In genomic region chr5:113040672-113041071, GRCh38 we compare ENCODE assay signal across 1 cellular context.
A peak's percentile ranks its signal among the peaks of the same experiment; 100 is the strongest.
TF ChIP-seq lines count a peak whose summit lies in the region.

No MANE protein-coding gene starts in this region.

TF ChIP-seq in HepG2, 621 proteins besides CTCF, POLR2A, EP300 and RAD21 (continued from another document):
- peak; percentile 94 for TF ChIP-seq MAFK (conservative IDR thresholded peaks at IDR 0.05 in 1 of 2, IDR thresholded peaks at IDR 0.05 in 1 of 2; ENCODE audit: low read length in 2 of 2)
- TF ChIP-seq HNRNPH1 (optimal IDR thresholded peaks at IDR 0.05; ENCODE audit: low read depth, low read length) = no peak
